16 cellular contexts compared by ENCODE assay signal in genomic region chr10:130814610-130815009, GRCh38.
DNase-seq lines count a peak whose midpoint lies in the region; ATAC-seq and TF ChIP-seq lines count a peak whose summit lies in the region.
"Had no signal": no experiment of that assay in that cellular context is flagged by ENCODE, and none has a peak within 500 bp of the region (broad histone marks: within the 10 kb centered on the region; RNA-seq: fewer than 3 reads in every experiment).

No MANE protein-coding gene starts in this region.

- 90 to 91% methylated on average over 7 of the region's 7 CpGs for WGBS in endodermal cell (ENCODE audit: insufficient coverage in 1 of 2, insufficient read length in 1 of 2), 2 experiments

- peaks cover 6% of the 10 kb centered on the region for H3K9me3 Mint-ChIP-seq in activated CD8-positive, alpha-beta memory T cell treated with anti-CD3 and anti-CD28 coated beads, Interleukin-2, amount 10 ng/mL, durations not matched to agents 7 days and 5 days (ENCODE audit: low read depth)
- H3K9me3 Mint-ChIP-seq in endodermal cell, result no peaks in the 10 kb centered on the region

- no peaks in the 10 kb centered on the region for H3K27me3 ChIP-seq in endodermal cell (ENCODE audit: control insufficient read depth, insufficient read depth, low read length, poor library complexity, severe bottlenecking)
- H3K27me3 ChIP-seq: BLaER1 treated with 17β-estradiol and CSF1 and Interleukin-3, amounts not matched to agents 10 nM and 100 nM had no signal

- no peak for TF ChIP-seq CTCF in endodermal cell (conservative IDR thresholded peaks at IDR 0.05)

- CTCF ChIA-PET in activated CD8-positive, alpha-beta memory T cell treated with anti-CD3 and anti-CD28 coated beads, Interleukin-2, amount 10 ng/mL, durations not matched to agents 7 days and 5 days (lab: Charles Lee), result no interaction called here

- intact Hi-C loops in posterior vena cava (cut with DNase I), result no loop called here

- no peaks in the 10 kb centered on the region for H3K4me1 ChIP-seq in endodermal cell (ENCODE audit: control insufficient read depth, insufficient read depth, low read length)

- H3K4me1 Mint-ChIP-seq in activated CD8-positive, alpha-beta memory T cell treated with anti-CD3 and anti-CD28 coated beads, Interleukin-2, amount 10 ng/mL, durations not matched to agents 7 days and 5 days, result no peaks in the 10 kb centered on the region
- H3K4me1 Mint-ChIP-seq in endodermal cell, result no peaks in the 10 kb centered on the region
- H3K4me1 Mint-ChIP-seq: CD4-positive, CD25-positive, alpha-beta regulatory T cell had no signal

- no peak overlapping the region for H3K4me3 Mint-ChIP-seq in activated CD8-positive, alpha-beta memory T cell treated with anti-CD3 and anti-CD28 coated beads, Interleukin-2, amount 10 ng/mL, durations not matched to agents 7 days and 5 days
- H3K4me3 Mint-ChIP-seq in endodermal cell, result no peak overlapping the region
- H3K4me3 Mint-ChIP-seq: CD4-positive, CD25-positive, alpha-beta regulatory T cell; H9 had no signal

- ATAC-seq in activated CD8-positive, alpha-beta memory T cell treated with anti-CD3 and anti-CD28 coated beads, Interleukin-2, amount 10 ng/mL, durations not matched to agents 7 days and 5 days, result no peak
- ATAC-seq in HG03520 (IDR thresholded peaks at IDR 0.05; ENCODE audit: unreplicated experiment), result no peak
- ATAC-seq: HepG2 had no signal

- peak; percentile 8 for DNase-seq in activated CD8-positive, alpha-beta memory T cell treated with anti-CD3 and anti-CD28 coated beads, Interleukin-2, amount 10 ng/mL, durations not matched to agents 7 days and 5 days
- no peak for DNase-seq in activated CD8-positive, alpha-beta memory T cell treated with anti-CD3 and anti-CD28 coated beads, Interleukin-2, amount 50 U/mL, for 48 hours
- DNase-seq in endodermal cell (peak; percentile 17), mesenteric fat pad (ENCODE audit: low spot score) (peak; percentile 33), posterior vena cava (ENCODE audit: low spot score) (peak; percentile 32), kidney tubule cell (ENCODE audit: low spot score) (no peak), middle frontal gyrus (ENCODE audit: extremely low spot score, low spot score) (no peak)
- DNase-seq: 8988T; ACHN; CD4-positive, CD25-positive, alpha-beta regulatory T cell; DMS 273 treated with DMSO at 0.1 percent for 48 hours; GM23248; H9 had no signal

- no peak overlapping the region for H3K27ac ChIP-seq in endodermal cell (ENCODE audit: low read depth, low read length)
- H3K27ac ChIP-seq: BLaER1 treated with 17β-estradiol and CSF1 and Interleukin-3, amounts not matched to agents 10 nM and 100 nM; GM23248 had no signal

- H3K4me3 ChIP-seq in endodermal cell (ENCODE audit: low read length), result no peak overlapping the region
- H3K4me3 ChIP-seq: BLaER1 treated with 17β-estradiol and CSF1 and Interleukin-3, amounts not matched to agents 10 nM and 100 nM; GM23248 had no signal

- H3K36me3 ChIP-seq in endodermal cell (ENCODE audit: control insufficient read depth, insufficient read depth, low read length), result no peaks in the 10 kb centered on the region

- H3K36me3 Mint-ChIP-seq in activated CD8-positive, alpha-beta memory T cell treated with anti-CD3 and anti-CD28 coated beads, Interleukin-2, amount 10 ng/mL, durations not matched to agents 7 days and 5 days, result no peaks in the 10 kb centered on the region
- no peaks in the 10 kb centered on the region for H3K36me3 Mint-ChIP-seq in endodermal cell (ENCODE audit: low read depth)
- H3K36me3 Mint-ChIP-seq: CD4-positive, CD25-positive, alpha-beta regulatory T cell had no signal

- H3K9ac ChIP-seq in endodermal cell (ENCODE audit: extremely low read depth, low read length, poor library complexity, severe bottlenecking), result no peak overlapping the region
- H3K9ac ChIP-seq: BLaER1 treated with 17β-estradiol and CSF1 and Interleukin-3, amounts not matched to agents 10 nM and 100 nM; GM23248 had no signal

- no peaks in the 10 kb centered on the region for H3K27me3 Mint-ChIP-seq in activated CD8-positive, alpha-beta memory T cell treated with anti-CD3 and anti-CD28 coated beads, Interleukin-2, amount 10 ng/mL, durations not matched to agents 7 days and 5 days
- H3K27me3 Mint-ChIP-seq in endodermal cell (ENCODE audit: insufficient read depth), result no peaks in the 10 kb centered on the region
- H3K27me3 Mint-ChIP-seq: CD4-positive, CD25-positive, alpha-beta regulatory T cell had no signal

- no peak overlapping the region for H3K27ac Mint-ChIP-seq in activated CD8-positive, alpha-beta memory T cell treated with anti-CD3 and anti-CD28 coated beads, Interleukin-2, amount 10 ng/mL, durations not matched to agents 7 days and 5 days
- no peak overlapping the region for H3K27ac Mint-ChIP-seq in endodermal cell
- H3K27ac Mint-ChIP-seq: CD4-positive, CD25-positive, alpha-beta regulatory T cell; H9 had no signal

- no peaks in the 10 kb centered on the region for H3K9me3 ChIP-seq in endodermal cell (ENCODE audit: control insufficient read depth, low read length)

Comparison
In these comparisons a context has a peak if more than half of its experiments do, and no peak if none do; other contexts are left out.
1. DNase-seq: peak in activated CD8-positive, alpha-beta memory T cell treated with anti-CD3 and anti-CD28 coated beads, Interleukin-2, amount 10 ng/mL, durations not matched to agents 7 days and 5 days (single experiment), endodermal cell (single experiment), mesenteric fat pad (single experiment) and posterior vena cava (single experiment); none in activated CD8-positive, alpha-beta memory T cell treated with anti-CD3 and anti-CD28 coated beads, Interleukin-2, amount 50 U/mL, for 48 hours (single experiment), kidney tubule cell (single experiment) and middle frontal gyrus (single experiment).